Comparison of ENCODE assay signal across 26 cellular contexts in genomic region chr18:71038196-71038595, GRCh38.
"Had no signal": no experiment of that assay in that cellular context is flagged by ENCODE, and none has a peak within 500 bp of the region (broad histone marks: within the 10 kb centered on the region; RNA-seq: fewer than 3 reads in every experiment).

No MANE protein-coding gene starts in this region.

- H3K27me3 ChIP-seq: neural progenitor cell, neutrophil, ovary, right atrium auricular region, right lobe of liver, tibial nerve, uterus had no signal

- H3K4me2 ChIP-seq: neural progenitor cell, smooth muscle cell had no signal

- ATAC-seq: natural killer cell; right lobe of liver; stimulated activated memory B cell treated with anti-CD40 and anti-IgM and Interleukin-4, amounts not matched to agents 10 μg/mL and 1 μg/mL and 100 μg/mL, for 72 hours; stimulated activated naive CD8-positive, alpha-beta T cell treated with anti-CD3 and anti-CD28 coated beads, Interleukin-15, amount 100 ng/mL, for 72 hours had no signal

- DNase-seq: immature natural killer cell; kidney; left ventricle myocardium inferior; mesendoderm; naive B cell; natural killer cell; nephron progenitor cell; occipital lobe; ovary; right lobe of liver; stimulated activated CD4-positive, alpha-beta T cell treated with anti-CD3 and anti-CD28 coated beads, Interleukin-1b, Interleukin-23, amount 100 ng/mL, for 48 hours; stimulated activated CD4-positive, alpha-beta T cell treated with anti-CD3 and anti-CD28 coated beads, Interleukin-2, amount 100 ng/mL, for 48 hours; stimulated activated CD4-positive, alpha-beta T cell treated with anti-CD3 and anti-CD28 coated beads, Interleukin-4, amount 100 ng/mL, for 4 hours; stimulated activated CD8-positive, alpha-beta memory T cell treated with anti-CD3 and anti-CD28 coated beads, Interleukin-4, amount 100 ng/mL, for 48 hours; stimulated activated naive CD4-positive, alpha-beta T cell treated with Interleukin-2 at 50 U/mL for 16 hours; stimulated activated naive CD8-positive, alpha-beta T cell treated with anti-CD3 and anti-CD28 coated beads, Interleukin-15, amount 100 ng/mL, for 72 hours; substantia nigra; uterus had no signal

- H3K36me3 ChIP-seq: left ventricle myocardium inferior, neural progenitor cell, neutrophil, ovary, right atrium auricular region, right lobe of liver, tibial nerve, uterus had no signal

- H3K9me3 ChIP-seq: left ventricle myocardium inferior, neutrophil, ovary, right atrium auricular region, tibial nerve, uterus had no signal

- H2AFZ ChIP-seq: neural progenitor cell had no signal

- H3K4me3 ChIP-seq: left ventricle myocardium inferior, lung, neural progenitor cell, ovary, right atrium auricular region, right lobe of liver, smooth muscle cell, tibial nerve, uterus had no signal

- H3K9ac ChIP-seq: neural progenitor cell had no signal

- H3K4me1 ChIP-seq: left ventricle myocardium inferior, neural progenitor cell, right atrium auricular region, right lobe of liver, tibial nerve, uterus had no signal

- FAIRE-seq: islet of Langerhans, kidney had no signal

- H3K27ac ChIP-seq: left ventricle myocardium inferior, neural progenitor cell, neutrophil, ovary, right atrium auricular region, right lobe of liver, uterus had no signal
